10 cellular contexts compared by ENCODE assay signal in the genomic region with DNA sequence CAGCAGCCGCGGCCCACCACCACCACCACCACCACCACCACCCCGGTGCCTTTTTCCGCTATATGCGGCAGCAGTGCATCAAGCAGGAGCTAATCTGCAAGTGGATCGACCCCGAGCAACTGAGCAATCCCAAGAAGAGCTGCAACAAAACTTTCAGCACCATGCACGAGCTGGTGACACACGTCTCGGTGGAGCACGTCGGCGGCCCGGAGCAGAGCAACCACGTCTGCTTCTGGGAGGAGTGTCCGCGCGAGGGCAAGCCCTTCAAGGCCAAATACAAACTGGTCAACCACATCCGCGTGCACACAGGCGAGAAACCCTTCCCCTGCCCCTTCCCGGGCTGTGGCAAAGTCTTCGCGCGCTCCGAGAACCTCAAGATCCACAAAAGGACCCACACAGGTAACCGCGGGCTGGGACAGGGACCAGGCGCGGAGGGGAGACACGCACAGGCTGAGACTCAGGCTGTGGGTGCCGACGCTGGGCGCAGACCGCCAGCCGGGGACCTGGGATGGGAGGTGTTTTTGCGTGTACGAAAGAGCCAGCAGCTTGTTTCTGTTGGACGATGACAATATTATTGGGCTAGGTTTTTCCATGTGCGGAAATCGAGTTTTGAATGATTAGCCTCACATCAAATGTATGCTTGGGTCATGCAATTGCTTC. TPM values are rescaled to one million over a fixed set of nuclear protein-coding genes. Genes with fewer than 3 reads are reported as not detected.
DNase-seq lines count a peak whose midpoint lies in the region; ATAC-seq and TF ChIP-seq lines count a peak whose summit lies in the region.
"Had no signal": no experiment of that assay in that cellular context is flagged by ENCODE, and none has a peak within 500 bp of the region (broad histone marks: within the 10 kb centered on the region; RNA-seq: fewer than 3 reads in every experiment).

No MANE protein-coding gene starts in this region.

- peak overlapping the region; percentile 94 for H3K27ac Mint-ChIP-seq in activated naive CD4-positive, alpha-beta T cell treated with anti-CD3 and anti-CD28 coated beads, Interleukin-2, amount 50 U/mL, for 24 hours

- ATAC-seq in thoracic aorta (ENCODE audit: insufficient number of reproducible peaks, low FRiP score, low read depth) (no peak), GM21423 (IDR thresholded peaks at IDR 0.05; ENCODE audit: unreplicated experiment) (no peak), HG03520 (IDR thresholded peaks at IDR 0.05; ENCODE audit: unreplicated experiment) (no peak)

- peak overlapping the region in 1 of 4 donors; percentile 50 for H3K4me3 ChIP-seq in esophagus muscularis mucosa
- peak overlapping the region; percentile 79 for H3K4me3 ChIP-seq in thoracic aorta

- peak overlapping the region; percentile 63; the same call in 1 of the 2 replicates for H3K27ac ChIP-seq in VCaP
- no peak overlapping the region for H3K27ac ChIP-seq in esophagus muscularis mucosa (replicated peaks in 1 of 4)
- H3K27ac ChIP-seq in thoracic aorta: no peak overlapping the region
- H3K27ac ChIP-seq: upper lobe of left lung had no signal

- H3K9me3 Mint-ChIP-seq in activated naive CD4-positive, alpha-beta T cell treated with anti-CD3 and anti-CD28 coated beads, Interleukin-2, amount 50 U/mL, for 24 hours: peaks cover 8% of the 10 kb centered on the region

- no peak for TF ChIP-seq POLR2A in esophagus muscularis mucosa (IDR thresholded peaks at IDR 0.05; ENCODE audit: low read depth)

- peaks cover 7% of the 10 kb centered on the region for H3K36me3 Mint-ChIP-seq in activated naive CD4-positive, alpha-beta T cell treated with anti-CD3 and anti-CD28 coated beads, Interleukin-2, amount 50 U/mL, for 24 hours

- intact Hi-C loops in esophagus muscularis mucosa (cut with DNase I): loop anchor here (10.0 kb wide), 1 partner anchor 102 kb away; a partner anchor contains a TSS

- peaks cover 40% of the 10 kb centered on the region for H3K27me3 Mint-ChIP-seq in activated naive CD4-positive, alpha-beta T cell treated with anti-CD3 and anti-CD28 coated beads, Interleukin-2, amount 50 U/mL, for 24 hours

- peaks cover 17% of the 10 kb centered on the region for H3K4me1 Mint-ChIP-seq in activated naive CD4-positive, alpha-beta T cell treated with anti-CD3 and anti-CD28 coated beads, Interleukin-2, amount 50 U/mL, for 24 hours

- no peak for TF ChIP-seq EP300 in esophagus muscularis mucosa (IDR thresholded peaks at IDR 0.05)

- DNase-seq in activated naive CD4-positive, alpha-beta T cell treated with anti-CD3 and anti-CD28 coated beads, Interleukin-2, amount 50 U/mL, for 16 hours: no peak
- DNase-seq in esophagus muscularis mucosa (ENCODE audit: extremely low spot score) (peak; percentile 62), thoracic aorta (ENCODE audit: low spot score) (no peak), NOMO-1 treated with dmso at 0.1 percent for 144 hours (lab: John Stamatoyannopoulos, UW; ENCODE audit: unreplicated experiment) (no peak)
- DNase-seq: DMS153 had no signal

- TF ChIP-seq CTCF in VCaP (conservative IDR thresholded peaks at IDR 0.05) (no peak), esophagus muscularis mucosa (IDR thresholded peaks at IDR 0.05) (no peak), thoracic aorta (IDR thresholded peaks at IDR 0.05) (no peak)

- H3K36me3 ChIP-seq in esophagus muscularis mucosa: no peaks in the 10 kb centered on the region
- H3K36me3 ChIP-seq in thoracic aorta: no peaks in the 10 kb centered on the region
- H3K36me3 ChIP-seq: upper lobe of left lung had no signal

- peak overlapping the region; percentile 30 for H3K4me3 Mint-ChIP-seq in activated naive CD4-positive, alpha-beta T cell treated with anti-CD3 and anti-CD28 coated beads, Interleukin-2, amount 50 U/mL, for 24 hours

- H3K27me3 ChIP-seq in esophagus muscularis mucosa (peaks cover 40 to 100% (median 93%) of the 10 kb centered on the region in 4 donors), thoracic aorta (replicated peaks; ENCODE audit: insufficient read depth) (peaks cover 68% of the 10 kb centered on the region)

- peaks cover 33 to 68% (median 59%) of the 10 kb centered on the region in 4 donors for H3K4me1 ChIP-seq in esophagus muscularis mucosa
- H3K4me1 ChIP-seq in thoracic aorta (ENCODE audit: control insufficient read depth in 1 of 2, low read depth in 2 of 2): peaks cover 17 to 33% of the 10 kb centered on the region in 2 donors

- H3K9me3 ChIP-seq in esophagus muscularis mucosa: no peaks in the 10 kb centered on the region
- no peaks in the 10 kb centered on the region for H3K9me3 ChIP-seq in thoracic aorta

- WGBS in esophagus muscularis mucosa: 22% methylated on average over 4 of the region's 41 CpGs

RNA-seq across cellular contexts. Expression of a gene that starts 1.3 kb away (rescaled TPM):
- not detected for total RNA-seq in esophagus muscularis mucosa
- total RNA-seq in thoracic aorta: not detected

RNA-seq across cellular contexts. Expression of a gene that starts 11.3 kb away (rescaled TPM):
- total RNA-seq in esophagus muscularis mucosa (not detected), thoracic aorta (not detected)
